7 cellular contexts compared by ENCODE assay signal in the genomic region with DNA sequence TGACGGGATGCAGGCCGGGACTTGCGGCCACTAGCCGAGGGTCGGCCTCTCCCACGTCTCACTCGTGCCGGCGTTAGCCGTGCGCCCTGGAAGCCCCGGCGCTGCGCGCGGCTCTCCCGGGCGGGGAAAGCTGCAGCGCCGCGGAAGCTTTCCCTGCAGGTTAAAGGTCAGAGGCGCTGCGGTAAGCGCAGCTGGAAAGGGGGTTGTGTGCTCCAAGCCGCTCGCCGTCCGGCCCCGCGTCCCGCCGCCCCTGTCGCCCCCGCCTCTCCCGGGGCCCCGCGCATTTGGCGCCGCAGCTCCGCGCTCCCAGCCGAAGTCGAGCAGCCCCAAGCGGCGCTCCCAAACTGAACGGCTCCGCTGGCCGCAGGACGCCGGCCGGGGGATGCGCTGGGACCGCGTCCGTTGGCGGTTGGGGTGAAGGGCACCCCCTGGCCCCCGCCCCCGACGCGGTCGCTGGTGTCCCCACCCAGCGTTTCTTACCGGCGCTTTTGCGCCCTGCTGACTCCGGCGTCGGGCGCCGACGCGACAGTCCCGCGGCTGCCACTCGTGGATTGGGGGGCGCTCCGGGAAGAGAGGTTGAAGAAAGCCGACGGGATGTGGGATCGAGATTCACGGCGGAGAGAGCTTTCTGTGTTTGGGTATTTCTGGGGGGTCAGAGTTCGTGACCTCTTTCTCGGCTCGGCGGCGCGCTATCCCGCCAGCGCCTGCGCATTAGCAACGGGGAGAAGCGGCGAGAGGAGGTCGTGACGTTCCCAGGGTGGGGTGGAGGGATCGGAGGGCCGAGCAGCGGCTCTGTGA. TPM values are rescaled to one million over a fixed set of nuclear protein-coding genes. Genes with fewer than 3 reads are reported as not detected.
A peak's percentile ranks its signal among the peaks of the same experiment; 100 is the strongest.
DNase-seq lines count a peak whose midpoint lies in the region; ATAC-seq, FAIRE-seq and TF ChIP-seq lines count a peak whose summit lies in the region.

A gene (minus strand): TSS at position 719 of the 798 bp plus-strand sequence. CDS start 6,234 bp downstream, outside the sequence.

- peak within 1 kb of the TSS; percentile 99 for H3K4me3 ChIP-seq in body of pancreas
- peak within 1 kb of the TSS; percentile 83 to 99 (median 94) for H3K4me3 ChIP-seq in sigmoid colon

- 0% methylated on average over 41 to 69 of the region's 99 CpGs for WGBS in body of pancreas, 2 donors
- WGBS in sigmoid colon, 2 donors = 0 to 1% methylated on average over 99 of the region's 99 CpGs

- H3K27ac ChIP-seq in body of pancreas = peak within 1 kb of the TSS; percentile 59 to 96 (median 84)
- H3K27ac ChIP-seq in sigmoid colon = peak within 1 kb of the TSS; percentile 85 to 95 (median 92)

- ATAC-seq in GM18511 (IDR thresholded peaks at IDR 0.05; ENCODE audit: unreplicated experiment) (peak; percentile 97), HG03045 (IDR thresholded peaks at IDR 0.05; ENCODE audit: unreplicated experiment) (peak; percentile 93), body of pancreas (peak; percentile 99)

- TF ChIP-seq POLR2A in body of pancreas (IDR thresholded peaks at IDR 0.05) (peak; percentile 18 to 51 (median 47)), sigmoid colon (IDR thresholded peaks at IDR 0.05) (peak in 1 of 2 donors; percentile 8)

- DNase-seq in NCI-H2107 treated with DMSO at 0.1 percent for 48 hours (lab: John Stamatoyannopoulos, UW; ENCODE audit: unreplicated experiment) (peak; percentile 88), body of pancreas (peak; percentile 50 to 96 (median 94)), iPS DF 4.7 (ENCODE audit: extremely low read depth, low spot score) (peak; percentile 88), sigmoid colon (peak; percentile 97)

- intact Hi-C loops in body of pancreas (cut with DNase I) (no loop called here), sigmoid colon (cut with DNase I) (no loop called here)

- no peak for TF ChIP-seq EP300 in sigmoid colon (IDR thresholded peaks at IDR 0.05)

- TF ChIP-seq CTCF in body of pancreas (IDR thresholded peaks at IDR 0.05) (peak in 3 of 7 experiments; percentile 90 to 97 (median 90)), sigmoid colon (IDR thresholded peaks at IDR 0.05) (no peak)

- FAIRE-seq in TTC549 (lab: Jason Lieb, UNC) = peak; percentile 48

- H3K27me3 ChIP-seq in body of pancreas = no peaks in the 10 kb centered on the region
- H3K27me3 ChIP-seq in sigmoid colon = no peaks in the 10 kb centered on the region

- H3K36me3 ChIP-seq in body of pancreas (replicated peaks in 1 of 2; ENCODE audit: insufficient read depth in 1 of 2, low read depth in 2 of 2) (no peaks in the 10 kb centered on the region), sigmoid colon (no peaks in the 10 kb centered on the region)

- H3K9me3 ChIP-seq in body of pancreas (no peaks in the 10 kb centered on the region), sigmoid colon (no peaks in the 10 kb centered on the region)

- H3K4me1 ChIP-seq in body of pancreas (peaks cover 17% of the 10 kb centered on the region), sigmoid colon (peaks cover 0 to 31% (median 26%) of the 10 kb centered on the region in 4 donors)

RNA-seq across cellular contexts. Expression of the gene that starts here (rescaled TPM):
- 10 to 100 TPM; 16.2 to 28.8 TPM for total RNA-seq in body of pancreas
- 10 to 100 TPM; 28.8 to 78.1 (median 52.2) TPM for total RNA-seq in sigmoid colon
- 10 to 100 TPM in 1 of 3 donors, 1 to 10 TPM in 2; 7.8 to 12.2 (median 8.3) TPM for polyA plus RNA-seq in sigmoid colon

Comparison
In these comparisons a context has a peak if more than half of its experiments do, and no peak if none do; other contexts are left out.
1. Peak in every context shown above with its lines: DNase-seq, ATAC-seq, H3K4me3 ChIP-seq and H3K27ac ChIP-seq.